ENCODE assay signal across 1 cellular context in genomic region chr2:27664622-27665363, GRCh38.
TF ChIP-seq lines count a peak whose summit lies in the region.

No MANE protein-coding gene starts in this region.

TF ChIP-seq in endothelial cell of umbilical vein, 7 proteins besides CTCF, POLR2A, EP300 and RAD21:
- TF ChIP-seq EZH2 (IDR thresholded peaks at IDR 0.05; ENCODE audit: borderline replicate concordance, low read depth, low read length, severe bottlenecking) (no peak), MYC (IDR thresholded peaks at IDR 0.05; ENCODE audit: low read depth, low read length) (no peak), FOS (IDR thresholded peaks at IDR 0.05; ENCODE audit: borderline replicate concordance, insufficient read depth, low read length) (no peak), GATA2 (IDR thresholded peaks at IDR 0.05; ENCODE audit: insufficient read depth, insufficient read length, low read depth, low read length) (no peak), POLR2AphosphoS5 (IDR thresholded peaks at IDR 0.05; ENCODE audit: insufficient read depth, low read depth, low read length) (no peak), JUN (IDR thresholded peaks at IDR 0.05; ENCODE audit: borderline replicate concordance, insufficient read depth, insufficient read length, low read depth) (no peak)
- TF ChIP-seq, protein P1, sequence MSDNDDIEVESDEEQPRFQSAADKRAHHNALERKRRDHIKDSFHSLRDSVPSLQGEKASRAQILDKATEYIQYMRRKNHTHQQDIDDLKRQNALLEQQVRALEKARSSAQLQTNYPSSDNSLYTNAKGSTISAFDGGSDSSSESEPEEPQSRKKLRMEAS (IDR thresholded peaks at IDR 0.05; ENCODE audit: insufficient read depth, insufficient read length), result no peak
